1 cellular context compared by ENCODE assay signal in the genomic region with DNA sequence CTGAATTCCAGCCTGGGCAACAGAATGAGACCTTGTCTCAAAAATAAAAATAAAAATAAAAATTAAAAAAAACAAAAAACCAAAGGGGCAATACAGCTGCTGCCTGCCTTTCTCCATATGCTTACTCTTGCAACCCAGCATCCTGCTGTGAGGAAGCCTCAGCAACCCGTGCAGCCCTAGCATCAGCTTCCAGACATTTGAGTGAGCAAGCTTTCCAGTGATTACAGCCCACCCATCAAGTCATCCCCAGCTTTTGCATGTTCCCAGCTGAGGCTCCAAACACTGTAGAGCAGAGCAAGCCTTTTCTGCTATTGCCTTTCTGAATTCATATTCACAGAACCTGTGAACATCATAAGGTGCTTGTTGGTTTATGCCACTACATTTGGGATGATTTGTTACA.
TF ChIP-seq lines count a peak whose summit lies in the region.

No MANE protein-coding gene starts in this region.

TF ChIP-seq in IMR-90, 13 proteins besides CTCF, POLR2A, EP300 and RAD21 (continued from another document):
- no peak for TF ChIP-seq MXI1 (IDR thresholded peaks at IDR 0.05; ENCODE audit: borderline replicate concordance, low read depth, low read length)
- no peak for TF ChIP-seq SMC3 (IDR thresholded peaks at IDR 0.05; ENCODE audit: low read depth, low read length)
- no peak for TF ChIP-seq MAFK (IDR thresholded peaks at IDR 0.05; ENCODE audit: low read depth, low read length)
- no peak for TF ChIP-seq FOS (IDR thresholded peaks at IDR 0.05; ENCODE audit: low read depth, low read length)
- TF ChIP-seq, protein P1, sequence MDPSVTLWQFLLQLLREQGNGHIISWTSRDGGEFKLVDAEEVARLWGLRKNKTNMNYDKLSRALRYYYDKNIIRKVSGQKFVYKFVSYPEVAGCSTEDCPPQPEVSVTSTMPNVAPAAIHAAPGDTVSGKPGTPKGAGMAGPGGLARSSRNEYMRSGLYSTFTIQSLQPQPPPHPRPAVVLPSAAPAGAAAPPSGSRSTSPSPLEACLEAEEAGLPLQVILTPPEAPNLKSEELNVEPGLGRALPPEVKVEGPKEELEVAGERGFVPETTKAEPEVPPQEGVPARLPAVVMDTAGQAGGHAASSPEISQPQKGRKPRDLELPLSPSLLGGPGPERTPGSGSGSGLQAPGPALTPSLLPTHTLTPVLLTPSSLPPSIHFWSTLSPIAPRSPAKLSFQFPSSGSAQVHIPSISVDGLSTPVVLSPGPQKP (IDR thresholded peaks at IDR 0.05; ENCODE audit: borderline replicate concordance, low read depth, low read length), result no peak
- no peak for TF ChIP-seq NFE2L2 (IDR thresholded peaks at IDR 0.05; ENCODE audit: low read depth, low read length)
- no peak for TF ChIP-seq CEBPB (IDR thresholded peaks at IDR 0.05; ENCODE audit: low read depth, low read length)
- TF ChIP-seq BHLHE40 (IDR thresholded peaks at IDR 0.05; ENCODE audit: low read depth, low read length), result no peak
